23 cellular contexts compared by ENCODE assay signal in genomic region chr20:644692-645317, GRCh38. TPM values are rescaled to one million over a fixed set of nuclear protein-coding genes. Genes with fewer than 3 reads are reported as not detected.
"Had no signal": no experiment of that assay in that cellular context is flagged by ENCODE, and none has a peak within 500 bp of the region (broad histone marks: within the 10 kb centered on the region; RNA-seq: fewer than 3 reads in every experiment).

No MANE protein-coding gene starts in this region.

- H3K9me3 Mint-ChIP-seq: immature natural killer cell, nephron progenitor cell had no signal

- H3K9me3 ChIP-seq: prostate gland, thoracic aorta, transverse colon had no signal

- H3K4me1 ChIP-seq: prostate gland had no signal

- H3K27ac ChIP-seq: coronary artery, parathyroid adenoma, prostate gland, stomach, thoracic aorta, transverse colon had no signal

- H3K4me3 ChIP-seq: coronary artery, prostate gland, stomach, thoracic aorta, transverse colon had no signal

- H3K27me3 ChIP-seq: dorsolateral prefrontal cortex had no signal

- H2AFZ ChIP-seq: parathyroid adenoma had no signal

- H3K4me3 Mint-ChIP-seq: immature natural killer cell, nephron progenitor cell had no signal

- H3K79me2 ChIP-seq: parathyroid adenoma had no signal

- H3K27ac Mint-ChIP-seq: immature natural killer cell; naive thymus-derived CD4-positive, alpha-beta T cell; nephron progenitor cell had no signal

- FAIRE-seq: small intestine had no signal

- H3K9ac ChIP-seq: parathyroid adenoma had no signal

RNA-seq across cellular contexts. Expression of gene SCRT2, which starts 30.8 kb away (rescaled TPM):
- total RNA-seq: chondrocyte; glomerular endothelial cell; left colon; lower leg skin; mammary epithelial cell; mesenteric fat pad; mononuclear cell; naive thymus-derived CD4-positive, alpha-beta T cell; omental fat pad; renal cortical epithelial cell; stomach; thoracic aorta; transverse colon; ureter had no signal
- polyA plus RNA-seq: esophagus; immature natural killer cell; keratinocyte; mammary epithelial cell; naive thymus-derived CD4-positive, alpha-beta T cell; small intestine; stomach had no signal

RNA-seq across cellular contexts. Expression of gene TCF15, which starts 34.7 kb away (rescaled TPM):
- total RNA-seq: mammary epithelial cell; mononuclear cell; naive thymus-derived CD4-positive, alpha-beta T cell; renal cortical epithelial cell; thoracic aorta; transverse colon had no signal
- polyA plus RNA-seq: immature natural killer cell; keratinocyte; mammary epithelial cell; naive thymus-derived CD4-positive, alpha-beta T cell had no signal
